ENCODE assay signal across 9 cellular contexts in genomic region chr19:54674021-54674617, GRCh38.
DNase-seq lines count a peak whose midpoint lies in the region; ATAC-seq, FAIRE-seq and TF ChIP-seq lines count a peak whose summit lies in the region.
"Had no signal": no experiment of that assay in that cellular context is flagged by ENCODE, and none has a peak within 500 bp of the region (broad histone marks: within the 10 kb centered on the region; RNA-seq: fewer than 3 reads in every experiment).

No MANE protein-coding gene starts in this region.

- FAIRE-seq in A204.1 (lab: Jason Lieb, UNC) = peak; percentile 89

- DNase-seq in NCI-H526 (lab: John Stamatoyannopoulos, UW) (peak; percentile 50 to 89), cerebellar cortex (ENCODE audit: low spot score) (peak; percentile 20), retina (peak; percentile 21), T1000 (lab: John Stamatoyannopoulos, UW) (no peak)
- DNase-seq in activated CD4-positive, alpha-beta T cell treated with anti-CD3 and anti-CD28 coated beads, Interleukin-2, amount 50 U/mL, for 4 hours = no peak

- TF ChIP-seq CTCF in GM12875 (IDR thresholded peaks at IDR 0.05; ENCODE audit: borderline replicate concordance, insufficient read depth, low read depth, low read length) = peak; percentile 68

- no peak overlapping the region for H3K4me3 ChIP-seq in GM12875 (ENCODE audit: low read depth, low read length)

- ATAC-seq in HG03442 (IDR thresholded peaks at IDR 0.05; ENCODE audit: unreplicated experiment) = no peak
- ATAC-seq: stimulated activated naive CD8-positive, alpha-beta T cell treated with anti-CD3 and anti-CD28 coated beads, Interleukin-15, amount 100 ng/mL, for 72 hours had no signal

Comparison
In these comparisons a context has a peak if more than half of its experiments do, and no peak if none do; other contexts are left out.
1. DNase-seq: peak in NCI-H526 (2 of 2), cerebellar cortex (single experiment) and retina (single experiment); none in T1000 (single experiment) and activated CD4-positive, alpha-beta T cell treated with anti-CD3 and anti-CD28 coated beads, Interleukin-2, amount 50 U/mL, for 4 hours (0 of 2).